In the genomic region with DNA sequence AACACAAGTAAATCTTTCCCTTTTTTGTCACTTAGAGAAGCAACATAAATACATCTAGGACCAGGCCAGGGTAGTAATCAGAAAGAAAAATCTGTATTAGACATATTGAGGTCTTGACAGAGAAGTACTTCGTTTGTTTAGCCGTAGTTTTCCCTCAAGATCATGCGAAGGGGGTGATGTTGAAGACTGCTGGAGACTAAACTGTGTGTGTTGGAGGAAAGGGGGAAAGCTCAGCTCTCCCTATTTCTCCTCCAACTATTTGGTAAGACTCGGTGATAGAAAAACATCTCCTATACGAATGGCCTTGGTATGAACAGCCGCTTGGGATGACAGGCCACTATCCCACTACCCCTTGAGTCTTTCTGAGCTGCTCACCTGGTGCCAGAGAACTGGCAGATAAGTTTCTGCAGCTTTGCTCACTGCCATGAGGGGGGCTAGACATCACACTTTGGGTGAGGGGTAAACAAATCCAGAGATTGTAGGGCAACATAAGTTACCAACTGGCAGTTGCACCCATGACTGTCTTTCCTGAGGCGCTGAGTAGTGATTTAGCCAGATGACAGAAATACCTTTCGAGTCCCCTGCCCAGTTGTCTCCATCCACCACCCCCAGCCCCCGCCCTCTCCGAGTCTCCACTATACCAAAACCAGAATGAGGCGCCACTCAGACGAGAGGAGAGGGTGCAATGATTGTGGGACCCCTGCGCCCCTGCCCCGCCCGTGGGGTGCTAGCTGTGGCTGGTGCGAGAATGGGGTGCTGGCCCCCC, we compare ENCODE assay signal across 8 cellular contexts. TPM values are rescaled to one million over a fixed set of nuclear protein-coding genes. Genes with fewer than 3 reads are reported as not detected.
DNase-seq lines count a peak whose midpoint lies in the region; ATAC-seq lines count a peak whose summit lies in the region.

No MANE protein-coding gene starts in this region.

- POLR2A ChIA-PET in activated CD4-positive, alpha-beta memory T cell treated with anti-CD3 and anti-CD28 coated beads for 36 hours (lab: Charles Lee): interaction anchor here (0.9 to 5.6 kb wide), 19 partner anchors 9 to 382 kb away, joined by 3 to 72 read pairs (median 10); a partner anchor contains a TSS

- intact Hi-C loops in activated CD4-positive, alpha-beta memory T cell treated with anti-CD3 and anti-CD28 coated beads for 36 hours (cut with micrococcal nuclease): loop anchor here (1.0 to 2.0 kb wide), 7 partner anchors 7 to 284 kb away; a partner anchor contains a TSS
- intact Hi-C loops in sciatic nerve (cut with DNase I): loop anchor here (10.0 kb wide), 1 partner anchor 135 kb away; no protein-coding TSS in a partner anchor

- H3K4me3 ChIP-seq in iPS-15b (ENCODE audit: low read depth, low read length) (peak overlapping the region; percentile 73), stomach smooth muscle (ENCODE audit: low read length in 2 of 2) (peak overlapping the region; percentile 87 to 90)

- H3K9ac ChIP-seq in iPS-15b (ENCODE audit: low read depth, low read length): peak overlapping the region; percentile 41
- peak overlapping the region; percentile 51 to 79 for H3K9ac ChIP-seq in stomach smooth muscle (ENCODE audit: low read length in 2 of 2)

- peaks cover 39% of the 10 kb centered on the region for H3K36me3 Mint-ChIP-seq in T-helper 1 cell treated with Interleukin-12 subunit alpha and Interleukin-12 subunit beta and Interleukin-4 antibody, amounts not matched to agents 30 μg/mL and 1 μg/mL, for 36 hours (ENCODE audit: low read depth)
- H3K36me3 Mint-ChIP-seq in activated CD4-positive, alpha-beta memory T cell treated with anti-CD3 and anti-CD28 coated beads for 36 hours: peaks cover 38% of the 10 kb centered on the region

- peak overlapping the region; percentile 88 for H3K27ac ChIP-seq in stomach smooth muscle (ENCODE audit: low read length)

- H3K4me1 Mint-ChIP-seq in T-helper 1 cell treated with Interleukin-12 subunit alpha and Interleukin-12 subunit beta and Interleukin-4 antibody, amounts not matched to agents 30 μg/mL and 1 μg/mL, for 36 hours (ENCODE audit: low read depth): peaks cover 54% of the 10 kb centered on the region
- H3K4me1 Mint-ChIP-seq in activated CD4-positive, alpha-beta memory T cell treated with anti-CD3 and anti-CD28 coated beads for 36 hours (ENCODE audit: low read depth): peaks cover 57% of the 10 kb centered on the region

- H3K9me3 Mint-ChIP-seq in T-helper 1 cell treated with Interleukin-12 subunit alpha and Interleukin-12 subunit beta and Interleukin-4 antibody, amounts not matched to agents 30 μg/mL and 1 μg/mL, for 36 hours: no peaks in the 10 kb centered on the region
- no peaks in the 10 kb centered on the region for H3K9me3 Mint-ChIP-seq in activated CD4-positive, alpha-beta memory T cell treated with anti-CD3 and anti-CD28 coated beads for 36 hours

- H3K27ac Mint-ChIP-seq in T-helper 1 cell treated with Interleukin-12 subunit alpha and Interleukin-12 subunit beta and Interleukin-4 antibody, amounts not matched to agents 30 μg/mL and 1 μg/mL, for 36 hours: peak overlapping the region; percentile 88
- H3K27ac Mint-ChIP-seq in activated CD4-positive, alpha-beta memory T cell treated with anti-CD3 and anti-CD28 coated beads for 36 hours: peak overlapping the region; percentile 89

- peak overlapping the region; percentile 90 for H3K4me3 Mint-ChIP-seq in T-helper 1 cell treated with Interleukin-12 subunit alpha and Interleukin-12 subunit beta and Interleukin-4 antibody, amounts not matched to agents 30 μg/mL and 1 μg/mL, for 36 hours
- H3K4me3 Mint-ChIP-seq in activated CD4-positive, alpha-beta memory T cell treated with anti-CD3 and anti-CD28 coated beads for 36 hours: peak overlapping the region; percentile 88

- CTCF ChIA-PET in activated CD4-positive, alpha-beta memory T cell treated with anti-CD3 and anti-CD28 coated beads for 36 hours (lab: Charles Lee): interaction anchor here (0.9 to 4.3 kb wide), 10 partner anchors 8 to 133 kb away, joined by 3 to 59 read pairs (median 8); a partner anchor contains a TSS

- DNase-seq in T-helper 1 cell (no peak), NCI-H69 (lab: John Stamatoyannopoulos, UW) (no peak), sciatic nerve (ENCODE audit: low spot score) (no peak)
- no peak for DNase-seq in activated CD4-positive, alpha-beta memory T cell treated with anti-CD3 and anti-CD28 coated beads for 36 hours

- H3K27me3 ChIP-seq in iPS-15b (ENCODE audit: control insufficient read depth, insufficient read depth, low read length) (peaks cover 11% of the 10 kb centered on the region), stomach smooth muscle (ENCODE audit: control insufficient read depth in 1 of 2, insufficient read depth in 2 of 2, low read length in 2 of 2) (no peaks in the 10 kb centered on the region)

- ATAC-seq in sciatic nerve: no peak
- ATAC-seq in HG02981 (IDR thresholded peaks at IDR 0.05; ENCODE audit: unreplicated experiment): no peak

- H3K27me3 Mint-ChIP-seq in T-helper 1 cell treated with Interleukin-12 subunit alpha and Interleukin-12 subunit beta and Interleukin-4 antibody, amounts not matched to agents 30 μg/mL and 1 μg/mL, for 36 hours (ENCODE audit: low read depth): peaks cover 3% of the 10 kb centered on the region
- H3K27me3 Mint-ChIP-seq in activated CD4-positive, alpha-beta memory T cell treated with anti-CD3 and anti-CD28 coated beads for 36 hours: no peaks in the 10 kb centered on the region

- H3K36me3 ChIP-seq in iPS-15b (ENCODE audit: control insufficient read depth, insufficient read depth, low read length) (peaks cover 3% of the 10 kb centered on the region), stomach smooth muscle (ENCODE audit: control insufficient read depth in 2 of 2, insufficient read depth in 2 of 2, low read length in 2 of 2) (peaks cover 12 to 13% of the 10 kb centered on the region in 2 donors)

- H3K9me3 ChIP-seq in iPS-15b (ENCODE audit: control insufficient read depth, insufficient read depth, low read length): no peaks in the 10 kb centered on the region
- no peaks in the 10 kb centered on the region for H3K9me3 ChIP-seq in stomach smooth muscle (ENCODE audit: control insufficient read depth in 2 of 2, low read length in 2 of 2)

- H3K4me1 ChIP-seq in iPS-15b (ENCODE audit: control insufficient read depth, insufficient read depth, low read length): peaks cover 2% of the 10 kb centered on the region
- peaks cover 20% of the 10 kb centered on the region for H3K4me1 ChIP-seq in stomach smooth muscle (ENCODE audit: control insufficient read depth, insufficient read depth, low read length)

RNA-seq across cellular contexts. Expression of a gene that starts 0.7 kb away (rescaled TPM):
- total RNA-seq in activated CD4-positive, alpha-beta memory T cell treated with anti-CD3 and anti-CD28 coated beads for 36 hours: 10 to 100 TPM; 27.7 to 30.2 TPM
- 19.9 TPM for total RNA-seq in sciatic nerve

RNA-seq across cellular contexts. Expression of a gene that starts 17.9 kb away (rescaled TPM):
- 10 to 100 TPM; 33.4 to 35.0 TPM for total RNA-seq in activated CD4-positive, alpha-beta memory T cell treated with anti-CD3 and anti-CD28 coated beads for 36 hours
- total RNA-seq in sciatic nerve: 23.5 TPM

RNA-seq across cellular contexts. Expression of a gene that starts 23.3 kb away (rescaled TPM):
- 100 to 1,000 TPM; 289 to 312 TPM for total RNA-seq in activated CD4-positive, alpha-beta memory T cell treated with anti-CD3 and anti-CD28 coated beads for 36 hours
- total RNA-seq in sciatic nerve: 117 TPM

RNA-seq across cellular contexts. Expression of a gene that starts 24.1 kb away (rescaled TPM):
- 100 to 1,000 TPM; 192 to 196 TPM for total RNA-seq in activated CD4-positive, alpha-beta memory T cell treated with anti-CD3 and anti-CD28 coated beads for 36 hours
- 21.3 TPM for total RNA-seq in sciatic nerve

RNA-seq across cellular contexts. Expression of a gene that starts 25.0 kb away (rescaled TPM):
- total RNA-seq in activated CD4-positive, alpha-beta memory T cell treated with anti-CD3 and anti-CD28 coated beads for 36 hours: 10 to 100 TPM; 36.5 to 39.3 TPM
- 0.58 TPM for total RNA-seq in sciatic nerve
